Comparison of ENCODE assay signal across 8 cellular contexts in the genomic region with DNA sequence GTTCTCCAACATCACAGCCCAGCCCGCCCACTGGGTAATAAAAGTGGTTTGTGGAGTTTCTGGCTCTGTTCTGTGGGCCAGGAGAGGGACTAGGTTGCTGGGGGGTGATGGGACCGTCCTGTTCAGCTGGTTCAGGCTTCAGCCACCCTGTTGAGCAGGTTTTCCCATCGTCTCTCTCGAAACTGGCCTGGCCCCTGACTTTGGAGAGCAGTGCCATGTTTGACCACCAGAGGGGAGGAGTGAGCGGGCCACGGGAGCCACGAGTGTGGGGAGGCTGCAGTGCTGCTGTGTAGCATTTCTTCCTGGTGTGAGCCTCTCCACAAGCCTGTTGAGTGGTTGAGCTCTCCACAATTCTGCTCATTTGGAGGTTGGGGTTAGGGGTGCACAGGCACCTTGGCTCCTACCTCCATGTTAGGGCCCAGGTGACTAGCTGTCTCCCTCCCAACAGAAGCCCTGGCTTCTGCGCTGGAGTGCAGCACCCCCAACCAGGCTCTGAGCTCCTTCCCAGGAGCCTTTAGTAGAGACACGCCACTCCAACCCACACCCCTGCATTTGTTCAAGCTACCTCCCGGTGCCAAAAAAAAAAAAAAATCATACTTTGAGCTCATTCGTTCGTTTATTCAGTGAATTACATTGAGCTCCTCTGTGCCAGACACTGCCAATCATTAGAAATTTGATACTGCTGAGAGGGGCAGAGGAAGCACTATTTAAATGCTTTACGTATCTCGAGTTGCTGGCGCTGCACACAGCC. TPM values are rescaled to one million over a fixed set of nuclear protein-coding genes. Genes with fewer than 3 reads are reported as not detected.
DNase-seq lines count a peak whose midpoint lies in the region; ATAC-seq, FAIRE-seq and TF ChIP-seq lines count a peak whose summit lies in the region.

No MANE protein-coding gene starts in this region.

- TF ChIP-seq RAD21 in A549 (conservative IDR thresholded peaks at IDR 0.05 in 1 of 2, IDR thresholded peaks at IDR 0.05 in 1 of 2) (peak; percentile 76 to 81), IMR-90 (IDR thresholded peaks at IDR 0.05; ENCODE audit: low read length) (peak; percentile 77)

- BruUV-seq in IMR-90 (replicated peaks; lab: Mats Ljungman, UMichigan): no TSS peak

- no peak overlapping the region for H3K56ac ChIP-seq in IMR-90 (ENCODE audit: extremely low read depth, insufficient read depth, low read length)

- TF ChIP-seq EP300 in A549 (IDR thresholded peaks at IDR 0.05) (no peak), suprapubic skin (IDR thresholded peaks at IDR 0.05) (no peak)

- H3K4me1 Mint-ChIP-seq in activated T-helper 1 cell treated with anti-CD3 and anti-CD28 coated beads, Interleukin-12 subunit alpha, Interleukin-12 subunit beta, Interleukin-2, Interleukin-4 antibody, amounts not matched to agents 30 ng/mL and 10 ng/mL and 1 ng/mL, durations not matched to agents 14 hours and 24 hours and 36 hours (ENCODE audit: low read depth): peaks cover 18% of the 10 kb centered on the region

- CTCF ChIA-PET in A549 (lab: Yijun Ruan, JAX): interaction anchor here (0.5 to 9.3 kb wide), 40 partner anchors 11 to 345 kb away, joined by 3 to 254 read pairs (median 4); a partner anchor contains a TSS
- CTCF ChIA-PET in IMR-90 (lab: Yijun Ruan, JAX): interaction anchor here (0.6 to 5.0 kb wide), 13 partner anchors 8 to 288 kb away, joined by 3 to 44 read pairs (median 5); a partner anchor contains a TSS

- intact Hi-C loops in IMR-90 (cut with micrococcal nuclease): loop anchor here (1.0 kb wide), 1 partner anchor 37 kb away; a partner anchor contains a TSS
- intact Hi-C loops in activated T-helper 1 cell treated with anti-CD3 and anti-CD28 coated beads, Interleukin-12 subunit alpha, Interleukin-12 subunit beta, Interleukin-2, Interleukin-4 antibody, amounts not matched to agents 30 ng/mL and 10 ng/mL and 1 ng/mL, durations not matched to agents 14 hours and 24 hours and 36 hours (cut with micrococcal nuclease): loop anchor here (1.0 to 5.0 kb wide), 5 partner anchors 17 to 330 kb away; a partner anchor contains a TSS

- peak; percentile 75 for TF ChIP-seq CTCF in A549 (IDR thresholded peaks at IDR 0.05)
- peak; percentile 91 for TF ChIP-seq CTCF in IMR-90 (conservative IDR thresholded peaks at IDR 0.05; ENCODE audit: low read depth, low read length)
- TF ChIP-seq CTCF in fibroblast of pulmonary artery (IDR thresholded peaks at IDR 0.05; ENCODE audit: low read length, missing control alignments): peak; percentile 99
- TF ChIP-seq CTCF in neutrophil (IDR thresholded peaks at IDR 0.05): peak; percentile 96
- peak; percentile 81 to 98 for TF ChIP-seq CTCF in suprapubic skin (IDR thresholded peaks at IDR 0.05)

- H3K27ac Mint-ChIP-seq in activated T-helper 1 cell treated with anti-CD3 and anti-CD28 coated beads, Interleukin-12 subunit alpha, Interleukin-12 subunit beta, Interleukin-2, Interleukin-4 antibody, amounts not matched to agents 30 ng/mL and 10 ng/mL and 1 ng/mL, durations not matched to agents 14 hours and 24 hours and 36 hours: no peak overlapping the region

- ATAC-seq in A549: peak; percentile 86 to 90
- ATAC-seq in GM18861 (IDR thresholded peaks at IDR 0.05; ENCODE audit: unreplicated experiment): peak; percentile 49
- peak; percentile 99 for ATAC-seq in IMR-90 (ENCODE audit: low read depth)

- peak overlapping the region; percentile 40 for H2AK9ac ChIP-seq in IMR-90 (replicated peaks; ENCODE audit: low read depth, low read length, poor library complexity)

- peak overlapping the region; percentile 42 for H3K4me2 ChIP-seq in A549
- no peak overlapping the region for H3K4me2 ChIP-seq in IMR-90 (ENCODE audit: low read depth, low read length)

- no peak overlapping the region for H3K4ac ChIP-seq in IMR-90 (ENCODE audit: low read depth, low read length)

- H2AFZ ChIP-seq in IMR-90 (replicated peaks; ENCODE audit: low read length, poor library complexity): peak overlapping the region; percentile 84

- H3K4me1 ChIP-seq in A549 (peaks cover 41% of the 10 kb centered on the region), IMR-90 (ENCODE audit: control insufficient read depth, insufficient read depth, low read length) (no peaks in the 10 kb centered on the region), neutrophil (ENCODE audit: control insufficient read depth in 1 of 2, insufficient read depth in 1 of 2, low read depth in 1 of 2, low read length in 1 of 2) (peaks cover 23 to 48% of the 10 kb centered on the region in 2 experiments), suprapubic skin (peaks cover 23% of the 10 kb centered on the region)

- H2AK5ac ChIP-seq in IMR-90 (ENCODE audit: low read depth, low read length): no peak overlapping the region; the same call in 1 of the 2 replicates

- DNase-seq in A549 (ENCODE audit: low read depth in 1 of 2, low spot score in 1 of 2) (peak; percentile 64 to 88), IMR-90 (peak; percentile 48), RKO (ENCODE audit: low spot score) (peak; percentile 48), fibroblast of pulmonary artery (ENCODE audit: low read depth) (peak; percentile 73), suprapubic skin (ENCODE audit: low spot score in 2 of 2) (peak; percentile 85 to 90)
- peak; percentile 77 for DNase-seq in activated T-helper 1 cell treated with anti-CD3 and anti-CD28 coated beads, Interleukin-12 subunit alpha, Interleukin-12 subunit beta, Interleukin-2, Interleukin-4 antibody, amounts not matched to agents 30 ng/mL and 10 ng/mL and 1 ng/mL, durations not matched to agents 14 hours and 24 hours and 36 hours (ENCODE audit: low spot score)

- H3K27me3 ChIP-seq in IMR-90 (ENCODE audit: control insufficient read depth, insufficient read depth, low read length) (peaks cover 7% of the 10 kb centered on the region), neutrophil (no peaks in the 10 kb centered on the region), suprapubic skin (no peaks in the 10 kb centered on the region)

- H2BK120ac ChIP-seq in IMR-90 (ENCODE audit: low read depth, low read length): no peak overlapping the region

- dilution Hi-C loops in IMR-90 (cut with HindIII; ENCODE audit: low sequenced_read_pairs, unreplicated experiment): no loop called here

- no peaks in the 10 kb centered on the region for H3K9me3 Mint-ChIP-seq in activated T-helper 1 cell treated with anti-CD3 and anti-CD28 coated beads, Interleukin-12 subunit alpha, Interleukin-12 subunit beta, Interleukin-2, Interleukin-4 antibody, amounts not matched to agents 30 ng/mL and 10 ng/mL and 1 ng/mL, durations not matched to agents 14 hours and 24 hours and 36 hours

- FAIRE-seq in A549 (lab: Jason Lieb, UNC): no peak

- no peaks in the 10 kb centered on the region for H3K36me3 Mint-ChIP-seq in activated T-helper 1 cell treated with anti-CD3 and anti-CD28 coated beads, Interleukin-12 subunit alpha, Interleukin-12 subunit beta, Interleukin-2, Interleukin-4 antibody, amounts not matched to agents 30 ng/mL and 10 ng/mL and 1 ng/mL, durations not matched to agents 14 hours and 24 hours and 36 hours (ENCODE audit: low read depth)

- no peaks in the 10 kb centered on the region; the same call in 1 of the 2 replicates for H4K20me1 ChIP-seq in IMR-90 (ENCODE audit: insufficient read depth, low read length)

- no peaks in the 10 kb centered on the region for H3K79me1 ChIP-seq in IMR-90 (ENCODE audit: low read depth in 1 of 2, low read length in 2 of 2)

- H2BK5ac ChIP-seq in IMR-90 (ENCODE audit: low read depth, low read length, poor library complexity, severe bottlenecking): no peak overlapping the region

- H4K91ac ChIP-seq in IMR-90 (ENCODE audit: insufficient read depth, low read depth, low read length): no peak overlapping the region

- peaks cover 3% of the 10 kb centered on the region; the same call in 1 of the 2 replicates for H3K9me1 ChIP-seq in IMR-90 (ENCODE audit: insufficient read depth, low read length)

- H3K9me3 ChIP-seq in A549 (no peaks in the 10 kb centered on the region), IMR-90 (ENCODE audit: control insufficient read depth, insufficient read depth, low read length) (no peaks in the 10 kb centered on the region), neutrophil (no peaks in the 10 kb centered on the region), suprapubic skin (no peaks in the 10 kb centered on the region)

- H3K4me3 Mint-ChIP-seq in activated T-helper 1 cell treated with anti-CD3 and anti-CD28 coated beads, Interleukin-12 subunit alpha, Interleukin-12 subunit beta, Interleukin-2, Interleukin-4 antibody, amounts not matched to agents 30 ng/mL and 10 ng/mL and 1 ng/mL, durations not matched to agents 14 hours and 24 hours and 36 hours: no peak overlapping the region

- peak overlapping the region in 1 of 2 experiments; percentile 29; a peak in 1 of 4 replicates for H4K8ac ChIP-seq in IMR-90 (ENCODE audit: low read depth in 2 of 2, low read length in 2 of 2)

- H3K4me3 ChIP-seq in A549: no peak overlapping the region
- H3K4me3 ChIP-seq in IMR-90 (ENCODE audit: insufficient read depth, low read depth, low read length): no peak overlapping the region
- H3K4me3 ChIP-seq in fibroblast of pulmonary artery (replicated peaks; ENCODE audit: low read depth, low read length): no peak overlapping the region
- no peak overlapping the region for H3K4me3 ChIP-seq in neutrophil (ENCODE audit: low read depth in 1 of 2, low read length in 1 of 2)
- no peak overlapping the region for H3K4me3 ChIP-seq in suprapubic skin

- H2BK20ac ChIP-seq in IMR-90 (ENCODE audit: low read depth, low read length): no peak overlapping the region

- no peak overlapping the region for H4K5ac ChIP-seq in IMR-90 (ENCODE audit: low read depth, low read length)

- no peaks in the 10 kb centered on the region for H3K36me3 ChIP-seq in IMR-90 (ENCODE audit: control insufficient read depth, insufficient read depth, low read length)
- H3K36me3 ChIP-seq in neutrophil: peaks cover 17% of the 10 kb centered on the region
- H3K36me3 ChIP-seq in suprapubic skin: peaks cover 39% of the 10 kb centered on the region

- no peak overlapping the region for H3K18ac ChIP-seq in IMR-90 (ENCODE audit: low read depth, low read length)

- POLR2A ChIA-PET in A549 (lab: Yijun Ruan, JAX) (interaction anchor here (0.7 to 1.9 kb wide), 4 partner anchors 16 to 72 kb away, joined by 3 to 19 read pairs (median 17); a partner anchor contains a TSS), IMR-90 (lab: Charles Lee; ENCODE audit: unreplicated experiment) (interaction anchor here (0.6 kb wide), 1 partner anchor 36 kb away, joined by 3 read pairs; no protein-coding TSS in a partner anchor)

- no peak overlapping the region for H2BK15ac ChIP-seq in IMR-90 (ENCODE audit: low read depth, low read length)

- H3K14ac ChIP-seq in IMR-90 (replicated peaks; ENCODE audit: low read depth, low read length): no peak overlapping the region

- H3K27ac ChIP-seq in A549 (peak overlapping the region; percentile 59 to 76), IMR-90 (ENCODE audit: insufficient read depth, low read length) (no peak overlapping the region), neutrophil (peak overlapping the region; percentile 37), suprapubic skin (peak overlapping the region; percentile 76)

- no peak overlapping the region for H3K23ac ChIP-seq in IMR-90 (ENCODE audit: low read depth, low read length)

- no peaks in the 10 kb centered on the region for H3K27me3 Mint-ChIP-seq in activated T-helper 1 cell treated with anti-CD3 and anti-CD28 coated beads, Interleukin-12 subunit alpha, Interleukin-12 subunit beta, Interleukin-2, Interleukin-4 antibody, amounts not matched to agents 30 ng/mL and 10 ng/mL and 1 ng/mL, durations not matched to agents 14 hours and 24 hours and 36 hours (ENCODE audit: insufficient read depth)

- no peak overlapping the region for H3K9ac ChIP-seq in IMR-90 (ENCODE audit: low read depth, low read length)

- 0 out of 2 replicates have a peak, but pooled peaks have one; percentile 8 for TF ChIP-seq POLR2A in A549 (IDR thresholded peaks at IDR 0.05; ENCODE audit: low read length)
- TF ChIP-seq POLR2A in IMR-90 (IDR thresholded peaks at IDR 0.05; ENCODE audit: low read depth, low read length): no peak
- TF ChIP-seq POLR2A in suprapubic skin (IDR thresholded peaks at IDR 0.05): no peak

- WGBS in A549 (ENCODE audit: missing lambda C conversion rate): 27% methylated on average over 10 of the region's 15 CpGs
- 32% methylated on average over 5 of the region's 15 CpGs; no CpG with 5 or more reads in 1 of the 2 experiments for WGBS in IMR-90 (ENCODE audit: extremely low coverage in 2 of 2, insufficient read length in 1 of 2), 2 experiments
- 17% methylated on average over 14 of the region's 15 CpGs for WGBS in suprapubic skin

- in situ Hi-C loops in IMR-90 (cut with MboI; ENCODE audit: low sequenced_read_pairs): loop anchor here (5.0 kb wide), 1 partner anchor 35 kb away; a partner anchor contains a TSS

RNA-seq across cellular contexts. Expression of a gene that starts 13.9 kb away (rescaled TPM):
- polyA plus RNA-seq in A549 (2011; rRNA removed): 0.79 and 0.99 TPM in 2 replicates
- polyA plus RNA-seq in A549 (2012; cell fraction: cytosol; rRNA removed): 0.31 and 0.38 TPM in 2 replicates
- 0.49 and 0.97 TPM in 2 replicates for polyA plus RNA-seq in A549 (2012; cell fraction: nucleus; rRNA removed)
- polyA plus RNA-seq in A549 (2017; fragmentation: RNase III; extraction: RNeasy Plus Mini Kit Qiagen cat#74134 plus additional on column Dnase treatment): 0.28 to 0.80 TPM (median 0.54 TPM) in 3 replicates
- polyA minus RNA-seq in A549 (2011; rRNA and poly(A)+ RNA removed): 1.2 and 2.4 TPM in 2 replicates
- 0.56 and 0.90 TPM in 2 replicates for total RNA-seq in IMR-90 (2012; rRNA removed)
- polyA plus RNA-seq in IMR-90 (2012; rRNA removed): 1.8 and 2.1 TPM in 2 replicates
- polyA plus RNA-seq in IMR-90 (2012; cell fraction: cytosol; rRNA removed): 2.3 and 3.1 TPM in 2 replicates
- 2.5 and 5.8 TPM in 2 replicates for polyA plus RNA-seq in IMR-90 (2012; cell fraction: nucleus; rRNA removed; ENCODE audit: low replicate concordance)
- total RNA-seq in activated T-helper 1 cell treated with anti-CD3 and anti-CD28 coated beads, Interleukin-12 subunit alpha, Interleukin-12 subunit beta, Interleukin-2, Interleukin-4 antibody, amounts not matched to agents 30 ng/mL and 10 ng/mL and 1 ng/mL, durations not matched to agents 14 hours and 24 hours and 36 hours: 11.0 and 12.4 TPM in 2 replicates
- total RNA-seq in suprapubic skin: 100 to 1,000 TPM; 303 to 430 (median 372) TPM

RNA-seq across cellular contexts. Expression of a gene that starts 16.3 kb away (rescaled TPM):
- polyA plus RNA-seq in A549 (2011; rRNA removed) (13.0 and 13.9 TPM in 2 replicates), A549 (2017; fragmentation: RNase III; extraction: RNeasy Plus Mini Kit Qiagen cat#74134 plus additional on column Dnase treatment) (4.9 to 7.6 TPM (median 6.9 TPM) in 3 replicates), IMR-90 (2012; rRNA removed) (0.07 and 0.10 TPM in 2 replicates)
- 6.4 and 7.3 TPM in 2 replicates for polyA plus RNA-seq in A549 (2012; cell fraction: cytosol; rRNA removed)
- polyA plus RNA-seq in A549 (2012; cell fraction: nucleus; rRNA removed): 4.5 and 5.4 TPM in 2 replicates
- polyA minus RNA-seq in A549 (2011; rRNA and poly(A)+ RNA removed): 8.2 and 10.0 TPM in 2 replicates
- total RNA-seq in IMR-90 (2012; rRNA removed) (not detected in 2 replicates), suprapubic skin (10 to 100 TPM; 46.9 to 96.3 (median 79.7) TPM)
- polyA plus RNA-seq in IMR-90 (2012; cell fraction: cytosol; rRNA removed): 0.05 TPM in 1 of 2 replicates, not detected in the other
- polyA plus RNA-seq in IMR-90 (2012; cell fraction: nucleus; rRNA removed; ENCODE audit: low replicate concordance): 0.48 and 0.57 TPM in 2 replicates
- 1.3 and 1.6 TPM in 2 replicates for total RNA-seq in activated T-helper 1 cell treated with anti-CD3 and anti-CD28 coated beads, Interleukin-12 subunit alpha, Interleukin-12 subunit beta, Interleukin-2, Interleukin-4 antibody, amounts not matched to agents 30 ng/mL and 10 ng/mL and 1 ng/mL, durations not matched to agents 14 hours and 24 hours and 36 hours

RNA-seq across cellular contexts. Expression of a gene that starts 29.3 kb away (rescaled TPM):
- polyA plus RNA-seq in A549 (2011; rRNA removed) (0.86 and 1.1 TPM in 2 replicates), A549 (2017; fragmentation: RNase III; extraction: RNeasy Plus Mini Kit Qiagen cat#74134 plus additional on column Dnase treatment) (0.21 to 0.46 TPM (median 0.45 TPM) in 3 replicates), IMR-90 (2012; rRNA removed) (not detected in 2 replicates)
- 0.17 and 0.48 TPM in 2 replicates for polyA plus RNA-seq in A549 (2012; cell fraction: cytosol; rRNA removed)
- polyA plus RNA-seq in A549 (2012; cell fraction: nucleus; rRNA removed): 0.10 TPM in 1 of 2 replicates, not detected in the other
- 0.29 and 0.39 TPM in 2 replicates for polyA minus RNA-seq in A549 (2011; rRNA and poly(A)+ RNA removed)
- total RNA-seq in IMR-90 (2012; rRNA removed) (not detected in 2 replicates), suprapubic skin (not detected)
- polyA plus RNA-seq in IMR-90 (2012; cell fraction: cytosol; rRNA removed): not detected in 2 replicates
- not detected in 2 replicates for polyA plus RNA-seq in IMR-90 (2012; cell fraction: nucleus; rRNA removed; ENCODE audit: low replicate concordance)
- total RNA-seq in activated T-helper 1 cell treated with anti-CD3 and anti-CD28 coated beads, Interleukin-12 subunit alpha, Interleukin-12 subunit beta, Interleukin-2, Interleukin-4 antibody, amounts not matched to agents 30 ng/mL and 10 ng/mL and 1 ng/mL, durations not matched to agents 14 hours and 24 hours and 36 hours: not detected in 2 replicates

RNA-seq across cellular contexts. Expression of a gene that starts 36.5 kb away (rescaled TPM):
- polyA plus RNA-seq in A549 (2011; rRNA removed) (9.0 and 10.7 TPM in 2 replicates), A549 (2017; fragmentation: RNase III; extraction: RNeasy Plus Mini Kit Qiagen cat#74134 plus additional on column Dnase treatment) (12.4 to 15.2 TPM (median 14.6 TPM) in 3 replicates), IMR-90 (2012; rRNA removed) (19.3 and 20.8 TPM in 2 replicates)
- 9.1 and 10.9 TPM in 2 replicates for polyA plus RNA-seq in A549 (2012; cell fraction: cytosol; rRNA removed)
- 23.3 and 26.0 TPM in 2 replicates for polyA plus RNA-seq in A549 (2012; cell fraction: nucleus; rRNA removed)
- 26.2 and 33.6 TPM in 2 replicates for polyA minus RNA-seq in A549 (2011; rRNA and poly(A)+ RNA removed)
- total RNA-seq in IMR-90 (2012; rRNA removed) (30.0 and 32.3 TPM in 2 replicates), suprapubic skin (10 to 100 TPM; 15.0 to 24.9 (median 19.7) TPM)
- 15.0 and 19.5 TPM in 2 replicates for polyA plus RNA-seq in IMR-90 (2012; cell fraction: cytosol; rRNA removed)
- 15.5 and 29.3 TPM in 2 replicates for polyA plus RNA-seq in IMR-90 (2012; cell fraction: nucleus; rRNA removed; ENCODE audit: low replicate concordance)
- 15.0 and 16.7 TPM in 2 replicates for total RNA-seq in activated T-helper 1 cell treated with anti-CD3 and anti-CD28 coated beads, Interleukin-12 subunit alpha, Interleukin-12 subunit beta, Interleukin-2, Interleukin-4 antibody, amounts not matched to agents 30 ng/mL and 10 ng/mL and 1 ng/mL, durations not matched to agents 14 hours and 24 hours and 36 hours

RNA-seq across cellular contexts. Expression of a gene that starts 50.5 kb away (rescaled TPM):
- polyA plus RNA-seq in A549 (2011; rRNA removed) (17.7 and 24.4 TPM in 2 replicates), A549 (2017; fragmentation: RNase III; extraction: RNeasy Plus Mini Kit Qiagen cat#74134 plus additional on column Dnase treatment) (19.2 to 22.3 TPM (median 19.5 TPM) in 3 replicates), IMR-90 (2012; rRNA removed) (58.6 and 77.1 TPM in 2 replicates)
- 31.9 and 34.9 TPM in 2 replicates for polyA plus RNA-seq in A549 (2012; cell fraction: cytosol; rRNA removed)
- 21.7 and 26.9 TPM in 2 replicates for polyA plus RNA-seq in A549 (2012; cell fraction: nucleus; rRNA removed)
- 13.4 and 18.5 TPM in 2 replicates for polyA minus RNA-seq in A549 (2011; rRNA and poly(A)+ RNA removed)
- total RNA-seq in IMR-90 (2012; rRNA removed) (58.3 and 107 TPM in 2 replicates), suprapubic skin (10 to 100 TPM; 20.4 to 40.2 (median 30.3) TPM)
- polyA plus RNA-seq in IMR-90 (2012; cell fraction: cytosol; rRNA removed): 36.7 and 109 TPM in 2 replicates
- polyA plus RNA-seq in IMR-90 (2012; cell fraction: nucleus; rRNA removed; ENCODE audit: low replicate concordance): 46.7 and 66.8 TPM in 2 replicates
- 52.5 and 54.1 TPM in 2 replicates for total RNA-seq in activated T-helper 1 cell treated with anti-CD3 and anti-CD28 coated beads, Interleukin-12 subunit alpha, Interleukin-12 subunit beta, Interleukin-2, Interleukin-4 antibody, amounts not matched to agents 30 ng/mL and 10 ng/mL and 1 ng/mL, durations not matched to agents 14 hours and 24 hours and 36 hours

Comparison
In these comparisons a context has a peak if more than half of its experiments do, and no peak if none do; other contexts are left out.
1. ATAC-seq: peak in every context shown above with its lines; median percentile 99 in IMR-90; 88 in A549; 49 in GM18861.
2. RNA of a gene that starts 13.9 kb away (total RNA-seq): 303 to 430 TPM in suprapubic skin; 11.0 to 12.4 TPM in activated T-helper 1 cell treated with anti-CD3 and anti-CD28 coated beads, Interleukin-12 subunit alpha, Interleukin-12 subunit beta, Interleukin-2, Interleukin-4 antibody, amounts not matched to agents 30 ng/mL and 10 ng/mL and 1 ng/mL, durations not matched to agents 14 hours and 24 hours and 36 hours and 0.56 to 0.90 TPM in IMR-90; every median in the first group is over 10 times any median in the second.
3. RNA of a gene that starts 16.3 kb away (total RNA-seq): 46.9 to 96.3 TPM in suprapubic skin; 1.3 to 1.6 TPM in activated T-helper 1 cell treated with anti-CD3 and anti-CD28 coated beads, Interleukin-12 subunit alpha, Interleukin-12 subunit beta, Interleukin-2, Interleukin-4 antibody, amounts not matched to agents 30 ng/mL and 10 ng/mL and 1 ng/mL, durations not matched to agents 14 hours and 24 hours and 36 hours and not detected in IMR-90; every median in the first group is over 10 times any median in the second.
4. Peak in every context shown above with its lines, with median percentiles within 50 percentile points of each other: DNase-seq and CTCF ChIP-seq.